Comparison of ENCODE assay signal across 8 cellular contexts in genomic region chr16:89170346-89171215, GRCh38. TPM values are rescaled to one million over a fixed set of nuclear protein-coding genes. Genes with fewer than 3 reads are reported as not detected.
DNase-seq lines count a peak whose midpoint lies in the region; ATAC-seq, FAIRE-seq and TF ChIP-seq lines count a peak whose summit lies in the region.

No MANE protein-coding gene starts in this region.

- H3K9me3 ChIP-seq in parathyroid adenoma (ENCODE audit: control insufficient read depth, low read length): no peaks in the 10 kb centered on the region

- peaks cover 6% of the 10 kb centered on the region for H3K4me1 Mint-ChIP-seq in T-helper 1 cell treated with Interleukin-12 subunit alpha and Interleukin-12 subunit beta and Interleukin-4 antibody, amounts not matched to agents 30 μg/mL and 1 μg/mL, for 36 hours (ENCODE audit: low read depth)

- H3K9ac ChIP-seq in parathyroid adenoma: no peak overlapping the region

- H3K27me3 Mint-ChIP-seq in T-helper 1 cell treated with Interleukin-12 subunit alpha and Interleukin-12 subunit beta and Interleukin-4 antibody, amounts not matched to agents 30 μg/mL and 1 μg/mL, for 36 hours (ENCODE audit: low read depth): peaks cover 6% of the 10 kb centered on the region

- no peak for FAIRE-seq in GM12891 (lab: Jason Lieb, UNC)

- H3K79me2 ChIP-seq in parathyroid adenoma: no peaks in the 10 kb centered on the region

- no peaks in the 10 kb centered on the region for H3K9me3 Mint-ChIP-seq in T-helper 1 cell treated with Interleukin-12 subunit alpha and Interleukin-12 subunit beta and Interleukin-4 antibody, amounts not matched to agents 30 μg/mL and 1 μg/mL, for 36 hours

- H3K27ac Mint-ChIP-seq in T-helper 1 cell treated with Interleukin-12 subunit alpha and Interleukin-12 subunit beta and Interleukin-4 antibody, amounts not matched to agents 30 μg/mL and 1 μg/mL, for 36 hours: no peak overlapping the region

- H3K36me3 Mint-ChIP-seq in T-helper 1 cell treated with Interleukin-12 subunit alpha and Interleukin-12 subunit beta and Interleukin-4 antibody, amounts not matched to agents 30 μg/mL and 1 μg/mL, for 36 hours (ENCODE audit: low read depth): no peaks in the 10 kb centered on the region

- peak overlapping the region; percentile 76 for H3K4me3 Mint-ChIP-seq in T-helper 1 cell treated with Interleukin-12 subunit alpha and Interleukin-12 subunit beta and Interleukin-4 antibody, amounts not matched to agents 30 μg/mL and 1 μg/mL, for 36 hours

- peak overlapping the region; percentile 68 for H2AFZ ChIP-seq in parathyroid adenoma

- H3K27me3 ChIP-seq in parathyroid adenoma (ENCODE audit: control insufficient read depth, insufficient read depth, low read length): no peaks in the 10 kb centered on the region

- H3K27ac ChIP-seq in coronary artery (no peak overlapping the region), parathyroid adenoma (no peak overlapping the region)

- TF ChIP-seq CTCF in coronary artery (IDR thresholded peaks at IDR 0.05) (no peak), parathyroid adenoma (IDR thresholded peaks at IDR 0.05) (no peak)

- H3K36me3 ChIP-seq in parathyroid adenoma (ENCODE audit: control insufficient read depth, insufficient read depth, low read length): no peaks in the 10 kb centered on the region

- H3K4me1 ChIP-seq in parathyroid adenoma: peaks cover 16% of the 10 kb centered on the region

- DNase-seq in T-helper 1 cell (no peak), NCI-H510A (lab: John Stamatoyannopoulos, UW) (peak; percentile 53), coronary artery (ENCODE audit: low spot score) (no peak), GM12891 (ENCODE audit: insufficient read length, low spot score) (no peak), H4 (ENCODE audit: low spot score) (no peak)

- H3K4me3 ChIP-seq in coronary artery (peak overlapping the region; percentile 65), parathyroid adenoma (ENCODE audit: low read depth, low read length) (peak overlapping the region; percentile 24)

- TF ChIP-seq POLR2A in GM12891 (IDR thresholded peaks at IDR 0.05; ENCODE audit: low read depth, low read length): no peak

- ATAC-seq in esophagus mucosa: no peak

- peak overlapping the region; percentile 56 for H3K4me2 ChIP-seq in parathyroid adenoma (ENCODE audit: low read length)

TF ChIP-seq in GM12891, 5 proteins besides CTCF, POLR2A, EP300 and RAD21:
- TF ChIP-seq PAX5 (IDR thresholded peaks at IDR 0.05; ENCODE audit: insufficient read depth, low read length, severe bottlenecking) (no peak), POU2F2 (IDR thresholded peaks at IDR 0.05; ENCODE audit: low read depth, low read length) (no peak), SPI1 (IDR thresholded peaks at IDR 0.05; ENCODE audit: low read depth, low read length) (no peak), POLR2AphosphoS5 (IDR thresholded peaks at IDR 0.05; ENCODE audit: low read depth, low read length) (no peak), TAF1 (IDR thresholded peaks at IDR 0.05; ENCODE audit: low read depth, low read length) (no peak)

RNA-seq across cellular contexts. Expression of gene CDH15, which starts 1.0 kb away (rescaled TPM):
- 0.22 TPM for polyA plus RNA-seq in GM12891 (2012; ENCODE audit: low read depth, missing spikeins)
- total RNA-seq in H4 (2014; rRNA removed; shearing (Covaris generic)): 0.17 TPM in 1 of 2 replicates, not detected in the other
- not detected for total RNA-seq in esophagus mucosa

RNA-seq across cellular contexts. Expression of gene SLC22A31, which starts 29.8 kb away (rescaled TPM):
- polyA plus RNA-seq in GM12891 (2012; ENCODE audit: low read depth, missing spikeins): 0.06 TPM
- total RNA-seq in H4 (2014; rRNA removed; shearing (Covaris generic)): not detected in 2 replicates
- not detected for total RNA-seq in esophagus mucosa

RNA-seq across cellular contexts. Expression of gene ZNF778, which starts 46.9 kb away (rescaled TPM):
- polyA plus RNA-seq in GM12891 (2012; ENCODE audit: low read depth, missing spikeins): 3.7 TPM
- 2.6 and 11.0 TPM in 2 replicates for total RNA-seq in H4 (2014; rRNA removed; shearing (Covaris generic))
- total RNA-seq in esophagus mucosa: 5.3 TPM
